In genomic region chr17:8140058-8140412, GRCh38 we compare ENCODE assay signal across 13 cellular contexts. TPM values are rescaled to one million over a fixed set of nuclear protein-coding genes. Genes with fewer than 3 reads are reported as not detected.
A peak's percentile ranks its signal among the peaks of the same experiment; 100 is the strongest.
DNase-seq lines count a peak whose midpoint lies in the region; ATAC-seq and TF ChIP-seq lines count a peak whose summit lies in the region.
"Had no signal": no experiment of that assay in that cellular context is flagged by ENCODE, and none has a peak within 500 bp of the region (broad histone marks: within the 10 kb centered on the region; RNA-seq: fewer than 3 reads in every experiment).

No MANE protein-coding gene starts in this region.

- H3K27ac ChIP-seq in H9 (ENCODE audit: insufficient read length, low read depth, low read length) = no peak overlapping the region
- H3K27ac ChIP-seq in body of pancreas = peak overlapping the region in 3 of 4 donors; percentile 86 to 92 (median 87)
- H3K27ac ChIP-seq in stomach = peak overlapping the region; percentile 42 to 100 (median 86)
- H3K27ac ChIP-seq in mesenchymal stem cell (ENCODE audit: low read length, poor library complexity, severe bottlenecking) = no peak overlapping the region

- no peaks in the 10 kb centered on the region for H4K20me1 ChIP-seq in H9 (ENCODE audit: control insufficient read depth, insufficient read depth, insufficient read length)

- H3K14ac ChIP-seq in H9 (ENCODE audit: insufficient read depth, low read length) (no peak overlapping the region), mesenchymal stem cell (ENCODE audit: low read length in 2 of 2) (no peak overlapping the region)

- TF ChIP-seq EP300 in stomach (IDR thresholded peaks at IDR 0.05) = no peak

- H3K27me3 ChIP-seq in H9 (ENCODE audit: insufficient read depth, low read length) (no peaks in the 10 kb centered on the region), body of pancreas (no peaks in the 10 kb centered on the region), stomach (no peaks in the 10 kb centered on the region), mesenchymal stem cell (ENCODE audit: control insufficient read depth in 1 of 2, insufficient read depth in 1 of 2, low read length in 2 of 2) (no peaks in the 10 kb centered on the region), HAP-1 (ENCODE audit: low read depth) (no peaks in the 10 kb centered on the region)

- H2BK12ac ChIP-seq in H9 (ENCODE audit: insufficient read length, low read depth, low read length) (no peak overlapping the region), mesenchymal stem cell (ENCODE audit: low read length in 2 of 2) (no peak overlapping the region)

- no peak overlapping the region for H2BK120ac ChIP-seq in H9 (ENCODE audit: low read depth, low read length, poor library complexity, severe bottlenecking)
- H2BK120ac ChIP-seq in mesenchymal stem cell (ENCODE audit: low read depth, low read length) = no peak overlapping the region

- H3K4me3 Mint-ChIP-seq in H9 = no peak overlapping the region
- H3K4me3 Mint-ChIP-seq: stimulated activated naive B cell treated with anti-CD40 and anti-IgM and Interleukin-4, amounts not matched to agents 10 μg/mL and 1 μg/mL and 100 μg/mL, for 72 hours had no signal

- H4K91ac ChIP-seq in H9 (ENCODE audit: insufficient read length, low read depth, low read length) = no peak overlapping the region
- no peak overlapping the region for H4K91ac ChIP-seq in mesenchymal stem cell (ENCODE audit: low read length)

- H3K56ac ChIP-seq in H9 (ENCODE audit: insufficient read length, low read depth, low read length) = no peak overlapping the region

- no peaks in the 10 kb centered on the region for H3K79me1 ChIP-seq in H9 (ENCODE audit: insufficient read depth, low read depth, low read length, poor library complexity, severe bottlenecking)
- H3K79me1 ChIP-seq in mesenchymal stem cell (replicated peaks; ENCODE audit: low read length, poor library complexity, severe bottlenecking) = peaks cover 2% of the 10 kb centered on the region

- in situ Hi-C loops in HAP-1 (cut with MboI; ENCODE audit: low sequenced_read_pairs) = no loop called here

- H3K4me1 ChIP-seq in H9 (ENCODE audit: insufficient read depth, low read length) = no peaks in the 10 kb centered on the region
- peaks cover 21% of the 10 kb centered on the region for H3K4me1 ChIP-seq in body of pancreas
- peaks cover 22 to 60% (median 39%) of the 10 kb centered on the region in 4 donors for H3K4me1 ChIP-seq in stomach
- H3K4me1 ChIP-seq in mesenchymal stem cell (ENCODE audit: control insufficient read depth, insufficient read depth, low read depth, low read length) = peaks cover 5% of the 10 kb centered on the region
- H3K4me1 ChIP-seq in HAP-1 = peaks cover 9% of the 10 kb centered on the region

- H2AFZ ChIP-seq in H9 (ENCODE audit: low read length) = no peak overlapping the region
- no peak overlapping the region for H2AFZ ChIP-seq in mesenchymal stem cell (ENCODE audit: low read depth, low read length)

- no peaks in the 10 kb centered on the region for H3K79me2 ChIP-seq in H9 (ENCODE audit: insufficient read depth, low read length)

- H3K36me3 Mint-ChIP-seq in H9 (ENCODE audit: insufficient read depth in 1 of 3, low read depth in 3 of 3) = peaks cover 12 to 46% (median 29%) of the 10 kb centered on the region in 3 experiments; a peak in 6 of 7 replicates

- H3K27ac Mint-ChIP-seq in H9 = no peak overlapping the region
- H3K27ac Mint-ChIP-seq: stimulated activated naive B cell treated with anti-CD40 and anti-IgM and Interleukin-4, amounts not matched to agents 10 μg/mL and 1 μg/mL and 100 μg/mL, for 72 hours had no signal

- H3K4me3 ChIP-seq in body of pancreas = no peak overlapping the region
- H3K4me3 ChIP-seq in lower leg skin (ENCODE audit: low read depth, poor library complexity, severe bottlenecking) = no peak overlapping the region
- H3K4me3 ChIP-seq in stomach = no peak overlapping the region
- no peak overlapping the region for H3K4me3 ChIP-seq in mesenchymal stem cell (ENCODE audit: insufficient read depth in 1 of 2, low read depth in 1 of 2, low read length in 2 of 2)
- H3K4me3 ChIP-seq in HAP-1 = no peak overlapping the region

- H2BK20ac ChIP-seq in H9 (ENCODE audit: low read depth, low read length, poor library complexity, severe bottlenecking) = no peak overlapping the region

- WGBS in H9 (ENCODE audit: extremely low coverage, insufficient read length, low lambda C conversion rate) = no CpG with 5 or more reads among the region's 11 CpGs
- 59 to 65% methylated on average over 7 to 11 of the region's 11 CpGs for WGBS in body of pancreas, 2 donors
- 65 to 69% methylated on average over 11 of the region's 11 CpGs for WGBS in lower leg skin, 2 donors
- WGBS in stomach, 5 donors = 58 to 77% (median 67%) methylated on average over 11 of the region's 11 CpGs
- 91% methylated on average over 7 of the region's 11 CpGs for WGBS in mesenchymal stem cell

- peaks cover 8% of the 10 kb centered on the region for H3K23me2 ChIP-seq in H9 (ENCODE audit: insufficient read length, low read depth, low read length, poor library complexity, severe bottlenecking)

- peaks cover 3% of the 10 kb centered on the region; the same call in 1 of the 2 replicates for H3K27me3 Mint-ChIP-seq in H9 (ENCODE audit: low read depth)
- H3K27me3 Mint-ChIP-seq: stimulated activated naive B cell treated with anti-CD40 and anti-IgM and Interleukin-4, amounts not matched to agents 10 μg/mL and 1 μg/mL and 100 μg/mL, for 72 hours had no signal

- intact Hi-C loops in body of pancreas (cut with DNase I) = no loop called here
- intact Hi-C loops in lower leg skin (cut with DNase I; ENCODE audit: low total_unique reads) = no loop called here
- intact Hi-C loops in stomach (cut with DNase I; ENCODE audit: low total_unique reads) = no loop called here

- H3K18ac ChIP-seq in H9 (ENCODE audit: insufficient read length, low read depth, low read length) (no peak overlapping the region), mesenchymal stem cell (ENCODE audit: low read depth in 1 of 2, low read length in 2 of 2) (no peak overlapping the region)

- peaks cover 2 to 3% of the 10 kb centered on the region in 2 experiments; a peak in 1 of 4 replicates for H3K4me1 Mint-ChIP-seq in H9

- no peak overlapping the region for H2BK15ac ChIP-seq in H9 (ENCODE audit: low read depth, low read length)
- no peak overlapping the region for H2BK15ac ChIP-seq in mesenchymal stem cell (ENCODE audit: low read depth, poor library complexity, severe bottlenecking)

- ATAC-seq in body of pancreas = no peak

- DNase-seq in H9 (peak; percentile 34), body of pancreas (peak in 3 of 4 donors; percentile 17 to 27 (median 22)), lower leg skin (ENCODE audit: low spot score in 2 of 2) (peak; percentile 42 to 92), stomach (no peak), mesenchymal stem cell (no peak), HAP-1 (ENCODE audit: low spot score in 2 of 2) (no peak), pons (ENCODE audit: low spot score) (no peak)

- no peak overlapping the region for H4K5ac ChIP-seq in H9 (ENCODE audit: insufficient read length, low read depth, low read length)

- H2BK5ac ChIP-seq in H9 (ENCODE audit: insufficient read length, low read length) (no peak overlapping the region), mesenchymal stem cell (ENCODE audit: low read depth, low read length, poor library complexity, severe bottlenecking) (no peak overlapping the region)

- no peak overlapping the region for H3K4ac ChIP-seq in H9 (ENCODE audit: low read depth, low read length)
- no peak overlapping the region for H3K4ac ChIP-seq in mesenchymal stem cell (ENCODE audit: low read depth in 1 of 2, low read length in 2 of 2)

- H3K23ac ChIP-seq in H9 (ENCODE audit: insufficient read length, low read depth, low read length) = no peak overlapping the region
- no peak overlapping the region for H3K23ac ChIP-seq in mesenchymal stem cell (ENCODE audit: low read length in 2 of 2)

- no peak overlapping the region for H3T11ph ChIP-seq in H9 (ENCODE audit: low read length)

- no peak overlapping the region for H2AK5ac ChIP-seq in H9 (ENCODE audit: insufficient read length, low read length)
- no peak overlapping the region for H2AK5ac ChIP-seq in mesenchymal stem cell (ENCODE audit: low read length, severe bottlenecking)

- TF ChIP-seq POLR2A in body of pancreas (IDR thresholded peaks at IDR 0.05) (no peak), lower leg skin (IDR thresholded peaks at IDR 0.05) (no peak), stomach (IDR thresholded peaks at IDR 0.05) (no peak)

- H3K36me3 ChIP-seq in body of pancreas (replicated peaks in 1 of 2; ENCODE audit: insufficient read depth in 1 of 2, low read depth in 2 of 2) (peaks cover 28 to 42% of the 10 kb centered on the region in 2 donors), stomach (peaks cover 56 to 58% (median 58%) of the 10 kb centered on the region in 4 donors), mesenchymal stem cell (ENCODE audit: control insufficient read depth in 1 of 2, insufficient read depth in 2 of 2, low read depth in 1 of 2, low read length in 2 of 2) (peaks cover 44 to 54% of the 10 kb centered on the region in 2 experiments), HAP-1 (replicated peaks) (peaks cover 38% of the 10 kb centered on the region)

- H3K9ac ChIP-seq in H9 (ENCODE audit: extremely low read depth, insufficient read length, low read length) (no peak overlapping the region), mesenchymal stem cell (ENCODE audit: low read length) (no peak overlapping the region)

- H3K4me2 ChIP-seq in H9 (ENCODE audit: insufficient read depth, insufficient read length, low read length) (no peak overlapping the region), mesenchymal stem cell (ENCODE audit: low read length, poor library complexity, severe bottlenecking) (no peak overlapping the region)

- TF ChIP-seq CTCF in H9 (conservative IDR thresholded peaks at IDR 0.05) (no peak), body of pancreas (IDR thresholded peaks at IDR 0.05) (no peak), lower leg skin (IDR thresholded peaks at IDR 0.05) (no peak), stomach (IDR thresholded peaks at IDR 0.05) (no peak)

- no peaks in the 10 kb centered on the region for H3K9me3 Mint-ChIP-seq in H9
- H3K9me3 Mint-ChIP-seq: stimulated activated naive B cell treated with anti-CD40 and anti-IgM and Interleukin-4, amounts not matched to agents 10 μg/mL and 1 μg/mL and 100 μg/mL, for 72 hours had no signal

- H4K8ac ChIP-seq in H9 (replicated peaks; ENCODE audit: insufficient read length, low read depth, low read length) = no peak overlapping the region
- H4K8ac ChIP-seq in mesenchymal stem cell (ENCODE audit: low read length) = no peak overlapping the region

- H3K9me3 ChIP-seq in H9 (ENCODE audit: control insufficient read depth, low read depth, low read length) (no peaks in the 10 kb centered on the region), body of pancreas (no peaks in the 10 kb centered on the region), stomach (no peaks in the 10 kb centered on the region), mesenchymal stem cell (ENCODE audit: control insufficient read depth, low read length) (no peaks in the 10 kb centered on the region), HAP-1 (no peaks in the 10 kb centered on the region)

RNA-seq across cellular contexts. Expression of gene PER1, which starts 12.2 kb away (rescaled TPM):
- total RNA-seq in H9 (2021) = 36.5 and 37.2 TPM in 2 replicates
- 10 to 100 TPM; 27.5 to 78.8 TPM for total RNA-seq in body of pancreas
- total RNA-seq in lower leg skin = 100 to 1,000 TPM; 197 to 545 (median 266) TPM
- 100 to 1,000 TPM in 3 of 5 donors, 10 to 100 TPM in 2; 16.2 to 163 (median 137) TPM for total RNA-seq in stomach
- polyA plus RNA-seq in stomach = 10 to 100 TPM; 47.2 to 69.4 (median 66.7) TPM
- polyA plus RNA-seq in mesenchymal stem cell (2013, experiment 1 of 2) = 34.9 TPM
- 25.8 TPM for polyA plus RNA-seq in mesenchymal stem cell (2013, experiment 2 of 2)

RNA-seq across cellular contexts. Expression of gene HES7, which starts 16.1 kb away (rescaled TPM):
- total RNA-seq in H9 (2021) (0.26 and 0.33 TPM in 2 replicates), body of pancreas (not detected), lower leg skin (not detected), stomach (not detected)
- polyA plus RNA-seq in stomach = under 1 TPM in 2 of 3 donors, not detected in 1; 0.58 to 0.92 TPM
- polyA plus RNA-seq in mesenchymal stem cell (2013, experiment 1 of 2) = 1.5 TPM
- polyA plus RNA-seq in mesenchymal stem cell (2013, experiment 2 of 2) = 1.4 TPM
- total RNA-seq: lung microvascular endothelial cell had no signal
- polyA plus RNA-seq: CD8-positive, alpha-beta memory T cell had no signal

RNA-seq across cellular contexts. Expression of gene ALOXE3, which starts 21.7 kb away (rescaled TPM):
- total RNA-seq in H9 (2021) (0.13 and 0.42 TPM in 2 replicates), body of pancreas (not detected), lower leg skin (100 to 1,000 TPM in 1 of 4 donors, 10 to 100 TPM in 3; 73.8 to 143 (median 88.2) TPM), stomach (not detected)
- polyA plus RNA-seq in stomach = under 1 TPM in 2 of 3 donors, not detected in 1; 0.12 to 0.43 TPM
- polyA plus RNA-seq in mesenchymal stem cell (2013, experiment 1 of 2) = 0.01 TPM
- polyA plus RNA-seq in mesenchymal stem cell (2013, experiment 2 of 2) = not detected
- total RNA-seq: CD8-positive, alpha-beta memory T cell; endothelial cell of umbilical vein; HT-29; lung microvascular endothelial cell; posterior vena cava had no signal
- polyA plus RNA-seq: CD8-positive, alpha-beta memory T cell had no signal

RNA-seq across cellular contexts. Expression of gene VAMP2, which starts 22.7 kb away (rescaled TPM):
- total RNA-seq in H9 (2021) = 22.8 and 22.9 TPM in 2 replicates
- total RNA-seq in body of pancreas = 10 to 100 TPM; 16.3 to 26.4 TPM
- 10 to 100 TPM; 43.5 to 58.9 (median 49.3) TPM for total RNA-seq in lower leg skin
- 100 to 1,000 TPM in 1 of 5 donors, 10 to 100 TPM in 2, 1 to 10 TPM in 2; 6.7 to 104 (median 17.3) TPM for total RNA-seq in stomach
- 10 to 100 TPM; 32.4 to 58.8 (median 43.1) TPM for polyA plus RNA-seq in stomach
- polyA plus RNA-seq in mesenchymal stem cell (2013, experiment 1 of 2) = 48.0 TPM
- polyA plus RNA-seq in mesenchymal stem cell (2013, experiment 2 of 2) = 47.4 TPM

RNA-seq across cellular contexts. Expression of gene TMEM107, which starts 36.1 kb away (rescaled TPM):
- total RNA-seq in H9 (2021) = 12.7 and 14.3 TPM in 2 replicates
- 10 to 100 TPM in 1 of 2 donors, 1 to 10 TPM in 1; 7.6 to 12.7 TPM for total RNA-seq in body of pancreas
- total RNA-seq in lower leg skin = 10 to 100 TPM; 15.9 to 21.0 (median 17.6) TPM
- 10 to 100 TPM in 3 of 5 donors, 1 to 10 TPM in 2; 5.2 to 37.6 (median 14.9) TPM for total RNA-seq in stomach
- polyA plus RNA-seq in stomach = 10 to 100 TPM in 1 of 3 donors, 1 to 10 TPM in 2; 6.3 to 10.3 (median 8.0) TPM
- polyA plus RNA-seq in mesenchymal stem cell (2013, experiment 1 of 2) = 9.0 TPM
- polyA plus RNA-seq in mesenchymal stem cell (2013, experiment 2 of 2) = 9.7 TPM

Comparison
In these comparisons a context has a peak if more than half of its experiments do, and no peak if none do; other contexts are left out.
1. DNase-seq: peak in H9 (single experiment), body of pancreas (3 of 4) and lower leg skin (2 of 2); none in stomach (single experiment), mesenchymal stem cell (single experiment), HAP-1 (0 of 2) and pons (single experiment).
2. H3K27ac ChIP-seq: peak in body of pancreas (3 of 4) and stomach (5 of 5); none in H9 (single experiment) and mesenchymal stem cell (single experiment).
3. RNA of gene ALOXE3, which starts 21.7 kb away (total RNA-seq): 73.8 to 143 TPM in lower leg skin; 0.13 to 0.42 TPM in H9, not detected in body of pancreas and not detected in stomach; every median in the first group is over 10 times any median in the second.